Comparison of ENCODE assay signal across 18 cellular contexts in the genomic region with DNA sequence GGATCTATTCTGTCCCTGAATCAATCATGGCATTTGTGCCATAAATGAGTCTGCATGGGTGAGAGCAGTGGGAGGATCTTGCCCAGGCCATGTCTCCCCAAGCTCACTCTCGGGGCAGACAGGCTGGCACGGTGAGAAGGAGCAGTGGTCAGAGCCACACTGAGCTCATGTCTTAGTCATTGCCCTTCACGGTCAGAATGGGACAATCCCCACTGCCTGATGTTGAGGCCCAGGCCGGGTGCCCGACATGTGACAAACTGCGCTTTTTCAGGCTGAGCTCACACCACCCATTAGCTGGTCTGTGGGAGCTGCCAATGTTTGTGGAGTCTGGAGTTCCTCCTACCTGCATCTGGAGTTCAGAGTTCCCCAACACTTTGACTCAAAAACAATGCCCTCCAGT.
"Had no signal": no experiment of that assay in that cellular context is flagged by ENCODE, and none has a peak within 500 bp of the region (broad histone marks: within the 10 kb centered on the region; RNA-seq: fewer than 3 reads in every experiment).

No MANE protein-coding gene starts in this region.

- H3K27me3 ChIP-seq: cardiac muscle cell, right atrium auricular region, spleen, thyroid gland had no signal

- H3K27me3 Mint-ChIP-seq: activated naive CD8-positive, alpha-beta T cell treated with anti-CD3 and anti-CD28 coated beads, Interleukin-2, amount 10 ng/mL, durations not matched to agents 7 days and 5 days; T-cell had no signal

- DNase-seq: activated CD4-positive, alpha-beta T cell treated with anti-CD3 and anti-CD28 coated beads, Interleukin-2, amount 50 U/mL, for 4 hours; activated CD8-positive, alpha-beta memory T cell treated with anti-CD3 and anti-CD28 coated beads, Interleukin-2, amount 50 U/mL, for 48 hours; activated effector memory CD4-positive, alpha-beta T cell treated with Interleukin-2 at 50 U/mL for 16 hours; activated naive CD8-positive, alpha-beta T cell treated with anti-CD3 and anti-CD28 coated beads, Interleukin-2, amount 10 ng/mL, durations not matched to agents 7 days and 5 days; glutamatergic neuron; left cardiac atrium; lower lobe of right lung; naive B cell; posterior cingulate gyrus; spleen; T-cell; T1000; thyroid gland had no signal

- H3K36me3 Mint-ChIP-seq: naive B cell, T-cell had no signal

- ATAC-seq: esophagus mucosa, left cardiac atrium, lower lobe of right lung, T-cell had no signal

- H3K9me3 ChIP-seq: lower lobe of right lung, right atrium auricular region, spleen, thyroid gland had no signal

- H3K4me3 ChIP-seq: cardiac muscle cell, lower lobe of right lung, right atrium auricular region, SK-N-MC, spleen, thyroid gland had no signal

- H3K27ac Mint-ChIP-seq: activated naive CD8-positive, alpha-beta T cell treated with anti-CD3 and anti-CD28 coated beads, Interleukin-2, amount 10 ng/mL, durations not matched to agents 7 days and 5 days; T-cell had no signal

- H3K4me1 ChIP-seq: right atrium auricular region, spleen, thyroid gland had no signal

- H3K27ac ChIP-seq: cardiac muscle cell, lower lobe of right lung, right atrium auricular region, SK-N-MC, spleen, thyroid gland, VCaP had no signal

- H3K9me3 Mint-ChIP-seq: naive B cell, T-cell had no signal

- H3K36me3 ChIP-seq: cardiac muscle cell, lower lobe of right lung, right atrium auricular region, spleen, thyroid gland had no signal

- H3K4me3 Mint-ChIP-seq: activated naive CD8-positive, alpha-beta T cell treated with anti-CD3 and anti-CD28 coated beads, Interleukin-2, amount 10 ng/mL, durations not matched to agents 7 days and 5 days; naive B cell; T-cell had no signal
